In the genomic region with DNA sequence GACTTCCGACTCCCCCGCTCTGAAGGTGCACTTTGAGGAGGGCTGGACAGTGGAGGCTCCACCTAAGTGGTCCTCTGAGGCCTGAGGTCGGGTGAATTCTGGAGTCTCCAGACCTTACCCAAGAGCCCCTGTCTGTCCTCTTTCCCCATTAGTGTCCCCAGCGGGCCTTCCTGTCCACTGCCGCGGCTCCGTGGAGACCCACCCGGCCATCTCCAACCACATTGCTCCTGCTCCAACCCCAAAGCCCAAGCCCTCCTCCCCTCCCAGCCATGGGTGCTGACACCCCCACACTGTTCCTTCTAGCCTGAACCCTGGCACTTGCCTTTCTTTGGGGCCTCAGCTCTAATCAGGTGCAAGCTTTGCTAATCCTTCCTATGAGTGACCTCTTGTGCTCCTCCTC, we compare ENCODE assay signal across 22 cellular contexts.
"Had no signal": no experiment of that assay in that cellular context is flagged by ENCODE, and none has a peak within 500 bp of the region (broad histone marks: within the 10 kb centered on the region; RNA-seq: fewer than 3 reads in every experiment).

No MANE protein-coding gene starts in this region.

- H3K4me3 ChIP-seq: coronary artery, esophagus squamous epithelium, lower lobe of right lung, prostate gland, suprapubic skin, transverse colon had no signal

- H3K27ac ChIP-seq: coronary artery, lower lobe of right lung, prostate gland, suprapubic skin had no signal

- H3K9me3 ChIP-seq: esophagus squamous epithelium, lower lobe of right lung, prostate gland, suprapubic skin, transverse colon had no signal

- H3K4me1 ChIP-seq: lower lobe of right lung, prostate gland had no signal

- H3K36me3 ChIP-seq: esophagus squamous epithelium, lower lobe of right lung, prostate gland, suprapubic skin, transverse colon had no signal

- ATAC-seq: lower lobe of right lung; naive thymus-derived CD8-positive, alpha-beta T cell; stimulated activated naive CD8-positive, alpha-beta T cell treated with anti-CD3 and anti-CD28 coated beads, Interleukin-15, amount 100 ng/mL, for 72 hours had no signal

- DNase-seq: dermis blood vessel endothelial cell; effector memory CD4-positive, alpha-beta T cell; erythroblast; esophagus squamous epithelium; foreskin melanocyte; glutamatergic neuron; hypothalamus; immature natural killer cell; islet precursor cell; lower lobe of right lung; naive thymus-derived CD8-positive, alpha-beta T cell; small intestine; stimulated activated CD4-positive, alpha-beta T cell treated with anti-CD3 and anti-CD28 coated beads, Interleukin-12 subunit alpha, Interleukin-12 subunit beta, amount 100 ng/mL, for 4 hours; stimulated activated CD4-positive, alpha-beta T cell treated with anti-CD3 and anti-CD28 coated beads, Interleukin-1b, Interleukin-23, amount 100 ng/mL, for 48 hours; stimulated activated CD4-positive, alpha-beta T cell treated with anti-CD3 and anti-CD28 coated beads, Interleukin-4, amount 100 ng/mL, for 1 hour; stimulated activated CD8-positive, alpha-beta memory T cell treated with anti-CD3 and anti-CD28 coated beads, Interleukin-4, amount 100 ng/mL, for 48 hours; stimulated activated naive CD4-positive, alpha-beta T cell; stimulated activated naive CD8-positive, alpha-beta T cell treated with anti-CD3 and anti-CD28 coated beads, Interleukin-15, amount 100 ng/mL, for 72 hours; transverse colon had no signal
